In the genomic region with DNA sequence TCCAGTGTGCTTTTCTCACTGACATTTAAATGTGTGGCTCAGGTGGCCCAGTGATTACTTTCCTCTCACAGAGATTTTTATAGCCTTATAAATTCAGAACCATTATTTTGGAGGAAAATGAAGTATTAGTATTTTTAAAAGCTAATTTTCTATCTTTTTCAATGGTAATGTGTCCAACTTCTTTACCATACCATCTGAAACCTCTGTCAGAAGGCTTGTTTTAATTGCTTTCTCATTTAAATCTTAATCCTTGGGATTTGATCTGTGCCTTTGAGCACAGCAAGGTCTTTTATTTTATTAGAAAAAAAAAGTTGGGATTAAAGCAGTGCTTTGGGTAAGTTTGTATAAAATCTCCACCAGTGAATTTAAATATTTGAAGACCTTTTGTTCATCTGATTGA, we compare ENCODE assay signal across 24 cellular contexts.
"Had no signal": no experiment of that assay in that cellular context is flagged by ENCODE, and none has a peak within 500 bp of the region (broad histone marks: within the 10 kb centered on the region; RNA-seq: fewer than 3 reads in every experiment).

No MANE protein-coding gene starts in this region.

- H3K4me3 ChIP-seq: colonic mucosa, coronary artery, dorsolateral prefrontal cortex, esophagus muscularis mucosa, esophagus squamous epithelium, gastrocnemius medialis, gastroesophageal sphincter, heart left ventricle, heart right ventricle had no signal

- H3K9me3 ChIP-seq: colonic mucosa, esophagus muscularis mucosa, esophagus squamous epithelium, gastrocnemius medialis, gastroesophageal sphincter, heart left ventricle, heart right ventricle had no signal

- H3K27ac Mint-ChIP-seq: dendritic cell treated with granulocyte-macrophage colony-stimulating factor and Interleukin-4, amounts not matched to agents 40 ng/mL and 50 ng/mL, for 4 days; effector memory CD8-positive, alpha-beta T cell; endodermal cell had no signal

- H3K27me3 ChIP-seq: colonic mucosa, esophagus muscularis mucosa, esophagus squamous epithelium, foreskin keratinocyte, gastrocnemius medialis, gastroesophageal sphincter, heart left ventricle, heart right ventricle had no signal

- DNase-seq: colonic mucosa; cortex of kidney; dermis blood vessel endothelial cell; dorsolateral prefrontal cortex; effector CD4-positive, alpha-beta T cell; effector CD8-positive, alpha-beta T cell; effector memory CD4-positive, alpha-beta T cell; effector memory CD8-positive, alpha-beta T cell; endodermal cell; erythroblast; esophagus squamous epithelium; foreskin fibroblast; foreskin keratinocyte; foreskin melanocyte; gastrocnemius medialis; glutamatergic neuron; head of caudate nucleus; heart left ventricle; heart right ventricle had no signal

- H3K9me3 Mint-ChIP-seq: dendritic cell treated with granulocyte-macrophage colony-stimulating factor and Interleukin-4, amounts not matched to agents 40 ng/mL and 50 ng/mL, for 4 days; effector memory CD8-positive, alpha-beta T cell; endodermal cell had no signal

- H3K36me3 ChIP-seq: colonic mucosa, esophagus muscularis mucosa, esophagus squamous epithelium, gastrocnemius medialis, gastroesophageal sphincter, heart left ventricle, heart right ventricle had no signal

- H3K4me1 Mint-ChIP-seq: endodermal cell had no signal

- H3K4me1 ChIP-seq: colonic mucosa, esophagus muscularis mucosa, esophagus squamous epithelium, foreskin keratinocyte, gastrocnemius medialis, gastroesophageal sphincter, heart left ventricle, heart right ventricle had no signal

- H3K4me3 Mint-ChIP-seq: dendritic cell treated with granulocyte-macrophage colony-stimulating factor and Interleukin-4, amounts not matched to agents 40 ng/mL and 50 ng/mL, for 4 days; effector memory CD8-positive, alpha-beta T cell; endodermal cell had no signal

- H3K27me3 Mint-ChIP-seq: dendritic cell treated with granulocyte-macrophage colony-stimulating factor and Interleukin-4, amounts not matched to agents 40 ng/mL and 50 ng/mL, for 4 days; effector memory CD8-positive, alpha-beta T cell had no signal

- ATAC-seq: effector memory CD8-positive, alpha-beta T cell; esophagus mucosa; foreskin keratinocyte; gastrocnemius medialis; gastroesophageal sphincter; heart left ventricle; heart right ventricle had no signal
